8 cellular contexts compared by ENCODE assay signal in the genomic region with DNA sequence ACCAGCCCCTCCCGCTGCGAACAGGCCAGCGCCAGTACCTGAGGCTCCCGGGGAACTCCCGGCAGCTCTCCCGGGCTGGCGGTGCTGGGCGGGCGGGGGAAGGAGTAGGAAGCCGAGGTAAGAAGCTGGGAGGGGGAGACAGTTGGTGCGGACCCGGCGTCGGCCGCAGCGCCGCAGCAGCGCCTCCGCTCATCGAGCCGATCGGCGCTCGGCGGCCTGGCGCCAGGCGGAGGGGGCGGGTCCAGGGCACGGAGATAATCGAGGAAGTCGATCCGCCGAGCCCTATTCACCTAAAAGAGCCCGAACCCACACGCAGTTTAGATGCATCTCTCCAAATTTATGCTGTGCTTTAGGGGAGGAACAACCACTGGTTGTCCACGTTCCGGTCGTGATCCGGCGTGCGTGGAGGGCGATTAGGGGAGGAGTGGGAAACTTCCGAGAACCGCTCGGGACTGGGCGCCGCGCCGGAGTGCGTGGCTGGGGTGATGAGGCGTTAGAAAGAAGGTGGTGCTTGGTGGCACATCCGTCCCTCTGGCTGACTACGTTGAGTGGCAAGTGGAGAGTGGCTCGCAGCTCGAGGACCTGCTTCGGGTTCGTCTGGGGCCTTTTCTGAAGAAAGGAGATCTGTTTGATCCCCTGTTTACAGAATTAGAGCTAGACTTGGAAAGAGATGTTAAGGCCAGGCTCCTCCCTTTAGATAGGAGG. TPM values are rescaled to one million over a fixed set of nuclear protein-coding genes. Genes with fewer than 3 reads are reported as not detected.
DNase-seq lines count a peak whose midpoint lies in the region; ATAC-seq, FAIRE-seq and TF ChIP-seq lines count a peak whose summit lies in the region.

Gene VAMP4 (minus strand): TSS at position 194 of the 705 bp plus-strand sequence. CDS start 3,651 bp downstream, outside the sequence.

- peak; percentile 93 for DNase-seq in NCI-H1092 treated with DMSO at 0.1 percent for 48 hours (lab: John Stamatoyannopoulos, UW)
- DNase-seq in SW 1271 (lab: John Stamatoyannopoulos, UW), result peak; percentile 60 to 86
- DNase-seq in activated naive CD8-positive, alpha-beta T cell treated with anti-CD3 and anti-CD28 coated beads, Interleukin-2, amount 50 U/mL, for 16 hours (ENCODE audit: low read depth, low spot score), result peak; percentile 77
- peak; percentile 95 for DNase-seq in Right ventricle myocardium inferior (ENCODE audit: missing footprints)
- DNase-seq in pancreas, result peak; percentile 83 to 93 (median 88)

- TF ChIP-seq CTCF in GM12875 (IDR thresholded peaks at IDR 0.05; ENCODE audit: borderline replicate concordance, insufficient read depth, low read depth, low read length) (no peak), pancreas (IDR thresholded peaks at IDR 0.05) (no peak)

- ATAC-seq in HG02623 (IDR thresholded peaks at IDR 0.05; ENCODE audit: unreplicated experiment) (peak; percentile 86), Right ventricle myocardium inferior (peak; percentile 91), pancreas (peak; percentile 96 to 98 (median 97))

- no peak for FAIRE-seq in pancreas (lab: Jason Lieb, UNC)

- no peaks in the 10 kb centered on the region for H3K9me3 ChIP-seq in pancreas
- no peaks in the 10 kb centered on the region for H3K9me3 ChIP-seq in thymus (ENCODE audit: control insufficient read depth)

- H3K27me3 ChIP-seq in pancreas, result no peaks in the 10 kb centered on the region
- no peaks in the 10 kb centered on the region for H3K27me3 ChIP-seq in thymus (ENCODE audit: control insufficient read depth, insufficient read depth)

- intact Hi-C loops in Right ventricle myocardium inferior (cut with DNase I), result loop anchor here (1.0 kb wide), 3 partner anchors 39 to 790 kb away; partner anchors contain the start of gene METTL13
- intact Hi-C loops in pancreas (cut with DNase I), result no loop called here

- 0 to 1% methylated on average over 57 of the region's 57 CpGs for WGBS in pancreas, 2 donors
- under 1% methylated on average over 57 of the region's 57 CpGs for WGBS in thymus

- H3K27ac ChIP-seq in pancreas (peak within 1 kb of the TSS; percentile 77 to 93 (median 87)), thymus (ENCODE audit: low read depth) (peak within 1 kb of the TSS; percentile 98)

- H3K4me3 ChIP-seq in GM12875 (ENCODE audit: low read depth, low read length), result peak within 1 kb of the TSS; percentile 77
- peak within 1 kb of the TSS; percentile 67 to 99 (median 80) for H3K4me3 ChIP-seq in pancreas
- peak within 1 kb of the TSS; percentile 79 for H3K4me3 ChIP-seq in thymus (ENCODE audit: low read length)

- H3K36me3 ChIP-seq in pancreas (peaks cover 0 to 2% (median under 1%) of the 10 kb centered on the region in 3 donors), thymus (ENCODE audit: control insufficient read depth, insufficient read depth) (peaks cover 3% of the 10 kb centered on the region)

- peaks cover 0 to 26% (median 11%) of the 10 kb centered on the region in 3 donors for H3K4me1 ChIP-seq in pancreas
- peaks cover 6% of the 10 kb centered on the region for H3K4me1 ChIP-seq in thymus (ENCODE audit: control insufficient read depth, insufficient read depth, low read length)

RNA-seq across cellular contexts. Expression of gene VAMP4, which starts in this region (rescaled TPM):
- 11.4 TPM for total RNA-seq in Right ventricle myocardium inferior
- 1 to 10 TPM; 5.8 to 7.5 (median 6.2) TPM for total RNA-seq in pancreas
- polyA plus RNA-seq in pancreas, result 1 to 10 TPM; 3.2 to 7.6 TPM
- 13.4 TPM for polyA plus RNA-seq in thymus

Comparison
In these comparisons a context has a peak if more than half of its experiments do, and no peak if none do; other contexts are left out.
1. Peak in every context shown above with its lines: DNase-seq, ATAC-seq, H3K4me3 ChIP-seq and H3K27ac ChIP-seq.